In the genomic region with DNA sequence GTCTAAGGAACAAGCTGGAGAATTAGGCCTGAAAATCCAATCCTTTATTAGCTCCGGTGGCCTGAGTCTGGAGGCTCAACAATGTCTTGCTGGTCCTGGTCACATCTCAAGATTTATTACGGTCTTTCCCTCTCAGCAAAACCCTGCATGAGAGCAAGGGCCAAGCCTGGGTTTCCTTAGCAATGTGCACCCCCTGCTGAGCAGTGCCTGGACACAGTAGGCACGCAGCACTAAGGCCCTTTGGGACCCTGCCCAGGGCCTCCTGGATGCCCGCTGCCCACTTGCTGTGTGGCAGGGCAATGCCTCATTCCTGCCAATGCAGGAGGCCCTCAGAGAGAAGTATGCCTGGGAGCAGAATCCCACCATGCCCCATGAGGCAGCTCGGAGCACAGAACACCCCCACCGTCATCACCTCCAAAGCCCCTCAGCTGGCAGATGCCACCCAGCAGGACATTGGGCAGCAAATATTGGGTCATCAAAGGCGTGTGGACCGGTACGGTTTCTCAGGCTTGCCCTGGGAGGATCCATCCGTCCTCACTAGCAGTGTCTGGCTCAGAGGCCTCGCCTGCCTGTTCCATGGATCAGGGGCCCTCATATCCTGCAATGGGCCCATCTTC, we compare ENCODE assay signal across 1 cellular context.
TF ChIP-seq lines count a peak whose summit lies in the region.

No MANE protein-coding gene starts in this region.

TF ChIP-seq in WTC11, 78 proteins besides CTCF, POLR2A, EP300 and RAD21 (continued from another document):
- TF ChIP-seq ZNF425 (CRISPR knock-in tag; conservative IDR thresholded peaks at IDR 0.05): no peak
- TF ChIP-seq ZSCAN18 (CRISPR knock-in tag; IDR thresholded peaks at IDR 0.05): no peak
- no peak for TF ChIP-seq PRRX2 (CRISPR knock-in tag; IDR thresholded peaks at IDR 0.05)
- no peak for TF ChIP-seq AR (CRISPR knock-in tag; IDR thresholded peaks at IDR 0.05)
- TF ChIP-seq TP53 (CRISPR knock-in tag; IDR thresholded peaks at IDR 0.05): no peak
- TF ChIP-seq GRHL2 (CRISPR knock-in tag; IDR thresholded peaks at IDR 0.05; ENCODE audit: insufficient replicate concordance, severe bottlenecking): no peak
- no peak for TF ChIP-seq PRDM15 (CRISPR knock-in tag; IDR thresholded peaks at IDR 0.05)
- no peak for TF ChIP-seq GTF2I (CRISPR knock-in tag; conservative IDR thresholded peaks at IDR 0.05)
